Comparison of ENCODE assay signal across 16 cellular contexts in the genomic region with DNA sequence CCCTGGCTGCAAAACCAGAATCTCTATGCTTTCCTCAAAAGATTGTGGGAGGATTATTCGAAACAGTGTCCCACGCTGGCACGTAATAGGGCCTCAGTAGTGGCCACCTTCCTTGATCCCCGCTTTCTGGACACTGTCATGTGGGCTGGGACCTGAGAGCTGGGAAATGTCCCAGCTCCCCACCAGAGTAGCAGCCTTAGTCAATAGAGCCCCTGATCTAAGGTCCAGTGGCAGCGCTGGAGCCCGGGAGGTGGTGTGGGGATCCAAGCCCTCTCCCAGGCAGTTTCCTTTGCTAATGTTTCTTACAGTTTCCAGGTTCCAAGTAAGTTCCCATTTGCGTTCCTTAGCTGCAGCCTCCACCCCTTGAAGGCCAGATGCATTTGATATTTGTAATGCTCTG.
"Had no signal": no experiment of that assay in that cellular context is flagged by ENCODE, and none has a peak within 500 bp of the region (broad histone marks: within the 10 kb centered on the region; RNA-seq: fewer than 3 reads in every experiment).

No MANE protein-coding gene starts in this region.

- H3K9me3 Mint-ChIP-seq: activated B cell treated with CpG ODN at 0.5 μM for 24 hours; activated naive CD4-positive, alpha-beta T cell treated with anti-CD3 and anti-CD28 coated beads, Interleukin-2, amount 50 U/mL, for 72 hours; activated T-cell treated with anti-CD3 and anti-CD28 coated beads, Interleukin-2, amount 50 U/mL, for 4 hours; memory B cell; natural killer cell had no signal

- H3K36me3 Mint-ChIP-seq: activated naive CD4-positive, alpha-beta T cell treated with anti-CD3 and anti-CD28 coated beads, Interleukin-2, amount 50 U/mL, for 72 hours; natural killer cell had no signal

- H3K4me3 Mint-ChIP-seq: activated B cell treated with CpG ODN at 0.5 μM for 24 hours; activated T-cell treated with anti-CD3 and anti-CD28 coated beads, Interleukin-2, amount 50 U/mL, for 4 hours; memory B cell; natural killer cell had no signal

- H3K27ac ChIP-seq: body of pancreas, psoas muscle, right lobe of liver, SJSA1, thoracic aorta, upper lobe of right lung had no signal

- ATAC-seq: activated naive CD4-positive, alpha-beta T cell treated with anti-CD3 and anti-CD28 coated beads, Interleukin-2, amount 50 U/mL, for 72 hours; activated T-cell treated with anti-CD3 and anti-CD28 coated beads, Interleukin-2, amount 50 U/mL, for 4 hours; body of pancreas; left lobe of liver; natural killer cell; psoas muscle; right lobe of liver; upper lobe of right lung had no signal

- H3K27ac Mint-ChIP-seq: activated B cell treated with CpG ODN at 0.5 μM for 24 hours, memory B cell, natural killer cell had no signal

- DNase-seq: activated B cell treated with CpG ODN at 0.5 μM for 24 hours; activated CD4-positive, alpha-beta T cell treated with anti-CD3 and anti-CD28 coated beads for 48 hours; activated effector memory CD4-positive, alpha-beta T cell treated with Interleukin-2 at 50 U/mL for 16 hours; activated T-cell treated with anti-CD3 and anti-CD28 coated beads, Interleukin-2, amount 50 U/mL, for 4 hours; body of pancreas; cerebellar nuclear complex; natural killer cell; psoas muscle; SW 1271; upper lobe of right lung had no signal

- H3K27me3 Mint-ChIP-seq: activated B cell treated with CpG ODN at 0.5 μM for 24 hours, memory B cell had no signal
